32 cellular contexts compared by ENCODE assay signal in genomic region chr7:121391686-121392085, GRCh38. TPM values are rescaled to one million over a fixed set of nuclear protein-coding genes. Genes with fewer than 3 reads are reported as not detected.
DNase-seq lines count a peak whose midpoint lies in the region; ATAC-seq and TF ChIP-seq lines count a peak whose summit lies in the region.
"Had no signal": no experiment of that assay in that cellular context is flagged by ENCODE, and none has a peak within 500 bp of the region (broad histone marks: within the 10 kb centered on the region; RNA-seq: fewer than 3 reads in every experiment).

No MANE protein-coding gene starts in this region.

- ATAC-seq in CD4-positive, CD25-positive, alpha-beta regulatory T cell (ENCODE audit: low read depth in 2 of 2): no peak
- no peak for ATAC-seq in naive B cell (ENCODE audit: low read depth in 2 of 2)
- ATAC-seq in GM18861 (IDR thresholded peaks at IDR 0.05; ENCODE audit: unreplicated experiment): no peak
- ATAC-seq: GM23338, left colon, Panc1, psoas muscle, WTC11 had no signal

- H3K27me3 ChIP-seq in CD4-positive, CD25-positive, alpha-beta regulatory T cell (ENCODE audit: control insufficient read depth, insufficient read depth, low read length): no peaks in the 10 kb centered on the region
- H3K27me3 ChIP-seq in left ventricle myocardium inferior (ENCODE audit: low read depth): no peaks in the 10 kb centered on the region
- H3K27me3 ChIP-seq in WERI-Rb-1 (ENCODE audit: insufficient read depth, low read depth, severe bottlenecking): no peaks in the 10 kb centered on the region
- H3K27me3 ChIP-seq: brain microvascular endothelial cell, vagina had no signal

- H3K9me3 ChIP-seq in CD4-positive, CD25-positive, alpha-beta regulatory T cell (ENCODE audit: control insufficient read depth in 2 of 2, low read length in 2 of 2): no peaks in the 10 kb centered on the region
- H3K9me3 ChIP-seq in left ventricle myocardium inferior (replicated peaks) (no peaks in the 10 kb centered on the region), WERI-Rb-1 (ENCODE audit: severe bottlenecking) (no peaks in the 10 kb centered on the region)
- H3K9me3 ChIP-seq: Caco-2, psoas muscle, thoracic aorta, vagina had no signal

- no peak overlapping the region for H3K4me3 ChIP-seq in CD4-positive, CD25-positive, alpha-beta regulatory T cell (ENCODE audit: low read depth, low read length)
- H3K4me3 ChIP-seq in left ventricle myocardium inferior (no peak overlapping the region), WERI-Rb-1 (ENCODE audit: low read depth, low read length) (no peak overlapping the region)
- H3K4me3 ChIP-seq: GM23338, psoas muscle, thoracic aorta, vagina had no signal

- no peaks in the 10 kb centered on the region for H3K27me3 Mint-ChIP-seq in activated CD4-positive, alpha-beta memory T cell treated with anti-CD3 and anti-CD28 coated beads for 36 hours
- H3K27me3 Mint-ChIP-seq in activated CD4-positive, alpha-beta memory T cell treated with anti-CD3 and anti-CD28 coated beads, Interleukin-2, amount 10 ng/mL, durations not matched to agents 7 days and 5 days: no peaks in the 10 kb centered on the region
- no peaks in the 10 kb centered on the region for H3K27me3 Mint-ChIP-seq in CD4-positive, CD25-positive, alpha-beta regulatory T cell
- H3K27me3 Mint-ChIP-seq in naive B cell: no peaks in the 10 kb centered on the region

- POLR2A ChIA-PET in activated CD4-positive, alpha-beta memory T cell treated with anti-CD3 and anti-CD28 coated beads for 36 hours (lab: Charles Lee): no interaction called here
- POLR2A ChIA-PET in activated CD4-positive, alpha-beta memory T cell treated with anti-CD3 and anti-CD28 coated beads, Interleukin-2, amount 10 ng/mL, durations not matched to agents 7 days and 5 days (lab: Charles Lee): interaction anchor here (0.7 kb wide), 1 partner anchor 18 kb away, joined by 3 read pairs; no protein-coding TSS in a partner anchor

- H3K9me3 Mint-ChIP-seq in activated CD4-positive, alpha-beta memory T cell treated with anti-CD3 and anti-CD28 coated beads for 36 hours: peaks cover 4% of the 10 kb centered on the region
- H3K9me3 Mint-ChIP-seq in activated CD4-positive, alpha-beta memory T cell treated with anti-CD3 and anti-CD28 coated beads, Interleukin-2, amount 10 ng/mL, durations not matched to agents 7 days and 5 days: no peaks in the 10 kb centered on the region
- no peaks in the 10 kb centered on the region for H3K9me3 Mint-ChIP-seq in CD4-positive, CD25-positive, alpha-beta regulatory T cell
- peaks cover 0 to 4% (median 0%) of the 10 kb centered on the region in 7 donors for H3K9me3 Mint-ChIP-seq in naive B cell
- H3K9me3 Mint-ChIP-seq: GM23338, HFFc6, immature natural killer cell had no signal

- intact Hi-C loops in activated CD4-positive, alpha-beta memory T cell treated with anti-CD3 and anti-CD28 coated beads for 36 hours (cut with micrococcal nuclease): no loop called here
- intact Hi-C loops in left ventricle myocardium inferior (cut with micrococcal nuclease): no loop called here

- H3K27ac ChIP-seq in CD4-positive, CD25-positive, alpha-beta regulatory T cell (ENCODE audit: insufficient read depth, low read length, poor library complexity, severe bottlenecking): no peak overlapping the region
- H3K27ac ChIP-seq in left ventricle myocardium inferior (replicated peaks) (no peak overlapping the region), WERI-Rb-1 (no peak overlapping the region)
- H3K27ac ChIP-seq: brain microvascular endothelial cell, psoas muscle, thoracic aorta, vagina had no signal

- no peak for DNase-seq in activated CD4-positive, alpha-beta memory T cell treated with anti-CD3 and anti-CD28 coated beads for 36 hours
- DNase-seq in activated CD4-positive, alpha-beta memory T cell treated with anti-CD3 and anti-CD28 coated beads, Interleukin-2, amount 10 ng/mL, durations not matched to agents 7 days and 5 days: no peak
- DNase-seq in CD4-positive, CD25-positive, alpha-beta regulatory T cell: no peak
- DNase-seq in NAMALWA (ENCODE audit: low spot score) (peak; percentile 20), naive B cell (no peak), left ventricle myocardium inferior (no peak), WERI-Rb-1 (no peak)
- DNase-seq: activated CD4-positive, alpha-beta T cell treated with anti-CD3 and anti-CD28 coated beads, Interleukin-2, amount 50 U/mL, for 4 hours; activated T-cell treated with anti-CD3 and anti-CD28 coated beads for 4 hours; brain microvascular endothelial cell; Caco-2; DMS79 treated with DMSO at 0.1 percent for 48 hours; HFFc6; hypothalamus; immature natural killer cell; left colon; NCI-H187; NCI-H2171; NCI-H510A treated with DMSO at 0.1 percent for 48 hours; NK-92 treated with Interleukin-12 subunit alpha and Interleukin-12 subunit beta, amount 100 ng/mL, for 24 hours; nucleus accumbens; psoas muscle; SHP77; stimulated activated CD4-positive, alpha-beta T cell treated with anti-CD3 and anti-CD28 coated beads, Interleukin-4, amount 100 ng/mL, for 4 hours; stimulated activated naive CD4-positive, alpha-beta T cell treated with Interleukin-2 at 50 U/mL for 16 hours; T-helper 9 cell had no signal

- no peaks in the 10 kb centered on the region for H3K36me3 ChIP-seq in CD4-positive, CD25-positive, alpha-beta regulatory T cell (ENCODE audit: control insufficient read depth, insufficient read depth, low read length)
- H3K36me3 ChIP-seq in left ventricle myocardium inferior (peaks cover 7% of the 10 kb centered on the region), WERI-Rb-1 (no peaks in the 10 kb centered on the region)
- H3K36me3 ChIP-seq: thoracic aorta, vagina had no signal

- peaks cover 65% of the 10 kb centered on the region for H3K4me1 Mint-ChIP-seq in activated CD4-positive, alpha-beta memory T cell treated with anti-CD3 and anti-CD28 coated beads for 36 hours (ENCODE audit: low read depth)
- H3K4me1 Mint-ChIP-seq in activated CD4-positive, alpha-beta memory T cell treated with anti-CD3 and anti-CD28 coated beads, Interleukin-2, amount 10 ng/mL, durations not matched to agents 7 days and 5 days: peaks cover 61% of the 10 kb centered on the region
- H3K4me1 Mint-ChIP-seq in CD4-positive, CD25-positive, alpha-beta regulatory T cell: peaks cover 41 to 67% (median 47%) of the 10 kb centered on the region in 4 donors
- H3K4me1 Mint-ChIP-seq in naive B cell: peaks cover 56 to 84% (median 58%) of the 10 kb centered on the region in 3 donors

- peaks cover 22% of the 10 kb centered on the region for H3K4me1 ChIP-seq in CD4-positive, CD25-positive, alpha-beta regulatory T cell (ENCODE audit: control insufficient read depth, insufficient read depth, low read length, poor library complexity, severe bottlenecking)
- peaks cover 31% of the 10 kb centered on the region for H3K4me1 ChIP-seq in left ventricle myocardium inferior
- H3K4me1 ChIP-seq: psoas muscle had no signal

- CTCF ChIA-PET in activated CD4-positive, alpha-beta memory T cell treated with anti-CD3 and anti-CD28 coated beads for 36 hours (lab: Charles Lee): interaction anchor here (0.6 kb wide), 1 partner anchor 22 kb away, joined by 3 read pairs; no protein-coding TSS in a partner anchor
- CTCF ChIA-PET in activated CD4-positive, alpha-beta memory T cell treated with anti-CD3 and anti-CD28 coated beads, Interleukin-2, amount 10 ng/mL, durations not matched to agents 7 days and 5 days (lab: Charles Lee): interaction anchor here (1.0 to 1.1 kb wide), 4 partner anchors 9 to 119 kb away, joined by 3 read pairs; no protein-coding TSS in a partner anchor

- H3K36me3 Mint-ChIP-seq in activated CD4-positive, alpha-beta memory T cell treated with anti-CD3 and anti-CD28 coated beads for 36 hours: peaks cover 11% of the 10 kb centered on the region
- peaks cover 45% of the 10 kb centered on the region for H3K36me3 Mint-ChIP-seq in activated CD4-positive, alpha-beta memory T cell treated with anti-CD3 and anti-CD28 coated beads, Interleukin-2, amount 10 ng/mL, durations not matched to agents 7 days and 5 days (ENCODE audit: low read depth)
- H3K36me3 Mint-ChIP-seq in CD4-positive, CD25-positive, alpha-beta regulatory T cell: peaks cover 4% of the 10 kb centered on the region
- peaks cover 15 to 18% of the 10 kb centered on the region in 2 donors for H3K36me3 Mint-ChIP-seq in naive B cell

- no peak for TF ChIP-seq CTCF in left ventricle myocardium inferior (IDR thresholded peaks at IDR 0.05; ENCODE audit: borderline replicate concordance)
- TF ChIP-seq CTCF in WERI-Rb-1 (IDR thresholded peaks at IDR 0.05; ENCODE audit: low read depth, low read length): no peak

- no peak overlapping the region for H3K4me3 Mint-ChIP-seq in activated CD4-positive, alpha-beta memory T cell treated with anti-CD3 and anti-CD28 coated beads for 36 hours
- H3K4me3 Mint-ChIP-seq in activated CD4-positive, alpha-beta memory T cell treated with anti-CD3 and anti-CD28 coated beads, Interleukin-2, amount 10 ng/mL, durations not matched to agents 7 days and 5 days: no peak overlapping the region
- H3K4me3 Mint-ChIP-seq in CD4-positive, CD25-positive, alpha-beta regulatory T cell: no peak overlapping the region
- peak overlapping the region; percentile 36 to 98 (median 56) for H3K4me3 Mint-ChIP-seq in naive B cell
- H3K4me3 Mint-ChIP-seq: GM23338, HFFc6, immature natural killer cell, WTC11 had no signal

- H3K27ac Mint-ChIP-seq in activated CD4-positive, alpha-beta memory T cell treated with anti-CD3 and anti-CD28 coated beads for 36 hours: peak overlapping the region; percentile 6
- H3K27ac Mint-ChIP-seq in activated CD4-positive, alpha-beta memory T cell treated with anti-CD3 and anti-CD28 coated beads, Interleukin-2, amount 10 ng/mL, durations not matched to agents 7 days and 5 days: no peak overlapping the region
- H3K27ac Mint-ChIP-seq in CD4-positive, CD25-positive, alpha-beta regulatory T cell: peak overlapping the region in 2 of 3 donors; percentile 46 to 69
- H3K27ac Mint-ChIP-seq in naive B cell: peak overlapping the region; percentile 1 to 98 (median 80)
- H3K27ac Mint-ChIP-seq: HFFc6, WTC11 had no signal

RNA-seq across cellular contexts. Expression of gene FAM3C, which starts 4.4 kb away (rescaled TPM):
- 10 to 100 TPM; 17.2 to 18.3 TPM for total RNA-seq in activated CD4-positive, alpha-beta memory T cell treated with anti-CD3 and anti-CD28 coated beads for 36 hours
- 10 to 100 TPM; 40.7 to 41.0 TPM for total RNA-seq in activated CD4-positive, alpha-beta memory T cell treated with anti-CD3 and anti-CD28 coated beads, Interleukin-2, amount 10 ng/mL, durations not matched to agents 7 days and 5 days
- total RNA-seq in CD4-positive, CD25-positive, alpha-beta regulatory T cell: 13.1 TPM
- 1 to 10 TPM; 4.0 to 6.6 (median 5.1) TPM for polyA plus RNA-seq in CD4-positive, CD25-positive, alpha-beta regulatory T cell
- 100 to 1,000 TPM in 3 of 6 donors, 10 to 100 TPM in 3; 79.8 to 115 (median 101) TPM for polyA plus RNA-seq in naive B cell (ENCODE audit: low read depth in 6 of 6)
- 46.2 TPM for total RNA-seq in left ventricle myocardium inferior

Comparison
In these comparisons a context has a peak if more than half of its experiments do, and no peak if none do; other contexts are left out.
1. H3K4me3 Mint-ChIP-seq: peak in naive B cell (8 of 8); none in activated CD4-positive, alpha-beta memory T cell treated with anti-CD3 and anti-CD28 coated beads for 36 hours (single experiment), activated CD4-positive, alpha-beta memory T cell treated with anti-CD3 and anti-CD28 coated beads, Interleukin-2, amount 10 ng/mL, durations not matched to agents 7 days and 5 days (single experiment) and CD4-positive, CD25-positive, alpha-beta regulatory T cell (0 of 4).